ENCODE assay signal across 18 cellular contexts in the genomic region with DNA sequence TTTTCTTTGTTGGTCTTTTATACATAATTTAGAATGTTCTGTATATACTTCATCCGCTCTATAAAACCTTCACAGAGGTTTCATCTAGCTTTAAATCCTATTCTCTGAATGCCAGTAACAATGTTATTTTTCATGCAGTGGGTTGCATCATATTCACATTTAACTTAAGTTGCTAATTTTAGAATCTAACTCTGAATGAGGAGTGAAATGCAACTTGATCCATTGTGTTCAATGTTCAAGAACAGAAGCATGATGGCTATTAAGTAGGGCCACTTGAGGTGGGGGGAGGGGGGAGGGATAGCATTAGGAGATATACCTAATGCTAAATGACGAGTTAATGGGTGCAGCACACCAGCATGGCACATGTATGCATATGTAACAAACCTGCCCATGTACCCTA.
DNase-seq lines count a peak whose midpoint lies in the region; ATAC-seq, FAIRE-seq and TF ChIP-seq lines count a peak whose summit lies in the region.
"Had no signal": no experiment of that assay in that cellular context is flagged by ENCODE, and none has a peak within 500 bp of the region (broad histone marks: within the 10 kb centered on the region; RNA-seq: fewer than 3 reads in every experiment).

No MANE protein-coding gene starts in this region.

- peak overlapping the region; percentile 34 to 66 (median 54) for H3K27ac ChIP-seq in gastrocnemius medialis

- FAIRE-seq in GM12891 (lab: Jason Lieb, UNC) = no peak
- FAIRE-seq: RCC 7860 had no signal

- in situ Hi-C loops in gastrocnemius medialis (cut with MboI; ENCODE audit: low sequenced_read_pairs in 4 of 4) = no loop called here

- H3K4me3 ChIP-seq in gastrocnemius medialis = no peak overlapping the region
- H3K4me3 ChIP-seq: HAP-1 had no signal

- TF ChIP-seq CTCF in gastrocnemius medialis (IDR thresholded peaks at IDR 0.05 in 4 of 5, conservative IDR thresholded peaks at IDR 0.05 in 1 of 5) = no peak

- H3K9me3 ChIP-seq in gastrocnemius medialis = no peaks in the 10 kb centered on the region
- H3K9me3 ChIP-seq: HAP-1 had no signal

- H3K36me3 ChIP-seq in gastrocnemius medialis = no peaks in the 10 kb centered on the region
- H3K36me3 ChIP-seq: HAP-1 had no signal

- no peak for TF ChIP-seq POLR2A in gastrocnemius medialis (IDR thresholded peaks at IDR 0.05)
- no peak for TF ChIP-seq POLR2A in GM12891 (IDR thresholded peaks at IDR 0.05; ENCODE audit: low read depth, low read length)

- DNase-seq in DMS53 (lab: John Stamatoyannopoulos, UW) (peak; percentile 15), DMS53 treated with DMSO at 0.1 percent for 48 hours (lab: John Stamatoyannopoulos, UW; ENCODE audit: unreplicated experiment) (no peak), NCI-H1105 (lab: John Stamatoyannopoulos, UW) (peak; percentile 56), NCI-H524 treated with DMSO at 0.1 percent for 48 hours (lab: John Stamatoyannopoulos, UW) (peak; percentile 10), gastrocnemius medialis (no peak), NCI-H1694 (lab: John Stamatoyannopoulos, UW) (no peak), GM12891 (ENCODE audit: insufficient read length, low spot score) (no peak)
- DNase-seq: 8988T; GDM1; MV-4-11; NCI-H2227 treated with DMSO at 0.1 percent for 48 hours; NCI-H526 treated with DMSO at 0.1 percent for 48 hours; NK-92 treated with Interleukin-12 subunit alpha and Interleukin-12 subunit beta, amount 100 ng/mL, for 24 hours; SW 1271 had no signal

- ATAC-seq in gastrocnemius medialis = peak; percentile 90 to 97
- no peak for ATAC-seq in HG03442 (IDR thresholded peaks at IDR 0.05; ENCODE audit: unreplicated experiment)
- ATAC-seq: Right ventricle myocardium inferior had no signal

- H3K4me1 ChIP-seq in gastrocnemius medialis = peaks cover 8 to 15% of the 10 kb centered on the region in 2 donors
- H3K4me1 ChIP-seq: HAP-1 had no signal

- intact Hi-C loops in gastrocnemius medialis (cut with DNase I; ENCODE audit: low total_unique reads) = no loop called here

- H3K27me3 ChIP-seq in gastrocnemius medialis = no peaks in the 10 kb centered on the region

TF ChIP-seq in GM12891, 5 proteins besides CTCF, POLR2A, EP300 and RAD21:
- TF ChIP-seq POU2F2 (IDR thresholded peaks at IDR 0.05; ENCODE audit: low read depth, low read length) (no peak), SPI1 (IDR thresholded peaks at IDR 0.05; ENCODE audit: low read depth, low read length) (no peak), PAX5 (IDR thresholded peaks at IDR 0.05; ENCODE audit: insufficient read depth, low read length, severe bottlenecking) (no peak), TAF1 (IDR thresholded peaks at IDR 0.05; ENCODE audit: low read depth, low read length) (no peak), POLR2AphosphoS5 (IDR thresholded peaks at IDR 0.05; ENCODE audit: low read depth, low read length) (no peak)

Comparison
In these comparisons a context has a peak if more than half of its experiments do, and no peak if none do; other contexts are left out.
1. DNase-seq: peak in DMS53 (single experiment), NCI-H1105 (single experiment) and NCI-H524 treated with DMSO at 0.1 percent for 48 hours (single experiment); none in DMS53 treated with DMSO at 0.1 percent for 48 hours (single experiment), gastrocnemius medialis (0 of 2), NCI-H1694 (single experiment) and GM12891 (single experiment).